Comparison of ENCODE assay signal across 1 cellular context in the genomic region with DNA sequence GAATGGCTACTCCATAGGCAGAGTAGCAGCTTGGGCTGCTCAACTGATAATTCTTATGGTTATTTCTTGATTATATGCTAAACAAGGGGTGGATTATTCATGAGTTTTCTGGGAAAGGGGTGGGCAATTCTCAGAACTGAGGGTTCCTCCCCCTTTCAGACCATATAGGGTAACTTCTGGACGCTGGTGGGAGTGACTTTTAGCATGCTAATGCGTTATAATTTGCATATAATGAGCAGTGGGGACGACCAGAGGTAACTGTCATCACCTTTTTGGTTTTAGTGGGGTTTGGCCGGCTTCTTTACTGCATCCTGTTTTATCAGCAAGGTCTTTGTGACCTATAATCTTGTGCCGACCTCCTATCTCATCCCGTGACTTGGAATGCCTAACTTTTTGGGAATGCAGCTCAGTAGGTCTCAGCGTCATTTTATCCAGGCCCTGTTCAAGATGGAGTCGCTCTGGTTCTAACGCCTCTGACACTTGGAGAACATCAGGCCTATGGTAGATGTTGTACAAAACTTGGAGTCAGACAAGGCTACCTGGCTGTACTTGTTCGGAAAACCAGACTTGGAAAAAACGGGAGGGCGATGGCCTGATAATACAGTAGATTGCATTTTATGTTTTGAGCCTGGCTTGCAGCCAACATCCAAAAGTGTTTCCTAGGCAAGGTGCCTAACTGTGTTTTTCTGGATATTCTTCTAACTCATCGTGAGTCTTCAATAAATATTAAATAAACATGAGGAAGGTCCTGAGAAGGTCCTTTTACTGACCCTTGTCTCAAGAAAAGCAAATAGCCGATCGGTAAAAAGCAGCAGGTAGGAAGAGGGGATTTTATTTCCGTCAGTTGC.
TF ChIP-seq lines count a peak whose summit lies in the region.

No MANE protein-coding gene starts in this region.

TF ChIP-seq in HCT116, 20 proteins besides CTCF, POLR2A, EP300 and RAD21 (continued from another document):
- no peak for TF ChIP-seq POLR2AphosphoS5 (IDR thresholded peaks at IDR 0.05; ENCODE audit: low read depth, low read length)
- no peak for TF ChIP-seq ZFX (IDR thresholded peaks at IDR 0.05)
- no peak for TF ChIP-seq CBX3 (IDR thresholded peaks at IDR 0.05; ENCODE audit: low read depth)
- TF ChIP-seq, protein P1, sequence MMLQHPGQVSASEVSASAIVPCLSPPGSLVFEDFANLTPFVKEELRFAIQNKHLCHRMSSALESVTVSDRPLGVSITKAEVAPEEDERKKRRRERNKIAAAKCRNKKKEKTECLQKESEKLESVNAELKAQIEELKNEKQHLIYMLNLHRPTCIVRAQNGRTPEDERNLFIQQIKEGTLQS (IDR thresholded peaks at IDR 0.05) = no peak
- TF ChIP-seq, protein P2, sequence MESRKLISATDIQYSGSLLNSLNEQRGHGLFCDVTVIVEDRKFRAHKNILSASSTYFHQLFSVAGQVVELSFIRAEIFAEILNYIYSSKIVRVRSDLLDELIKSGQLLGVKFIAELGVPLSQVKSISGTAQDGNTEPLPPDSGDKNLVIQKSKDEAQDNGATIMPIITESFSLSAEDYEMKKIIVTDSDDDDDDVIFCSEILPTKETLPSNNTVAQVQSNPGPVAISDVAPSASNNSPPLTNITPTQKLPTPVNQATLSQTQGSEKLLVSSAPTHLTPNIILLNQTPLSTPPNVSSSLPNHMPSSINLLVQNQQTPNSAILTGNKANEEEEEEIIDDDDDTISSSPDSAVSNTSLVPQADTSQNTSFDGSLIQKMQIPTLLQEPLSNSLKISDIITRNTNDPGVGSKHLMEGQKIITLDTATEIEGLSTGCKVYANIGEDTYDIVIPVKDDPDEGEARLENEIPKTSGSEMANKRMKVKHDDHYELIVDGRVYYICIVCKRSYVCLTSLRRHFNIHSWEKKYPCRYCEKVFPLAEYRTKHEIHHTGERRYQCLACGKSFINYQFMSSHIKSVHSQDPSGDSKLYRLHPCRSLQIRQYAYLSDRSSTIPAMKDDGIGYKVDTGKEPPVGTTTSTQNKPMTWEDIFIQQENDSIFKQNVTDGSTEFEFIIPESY (IDR thresholded peaks at IDR 0.05; ENCODE audit: extremely low read depth, insufficient replicate concordance, low read length) = no peak
- no peak for TF ChIP-seq JUND (IDR thresholded peaks at IDR 0.05)
